ENCODE assay signal across 10 cellular contexts in genomic region chr5:446066-446725, GRCh38. TPM values are rescaled to one million over a fixed set of nuclear protein-coding genes. Genes with fewer than 3 reads are reported as not detected.
DNase-seq lines count a peak whose midpoint lies in the region; ATAC-seq and TF ChIP-seq lines count a peak whose summit lies in the region.
"Had no signal": no experiment of that assay in that cellular context is flagged by ENCODE, and none has a peak within 500 bp of the region (broad histone marks: within the 10 kb centered on the region; RNA-seq: fewer than 3 reads in every experiment).

No MANE protein-coding gene starts in this region.

- no peaks in the 10 kb centered on the region for H3K27me3 ChIP-seq in heart right ventricle
- H3K27me3 ChIP-seq in Loucy (ENCODE audit: insufficient read depth, low read length, poor library complexity, severe bottlenecking), result no peaks in the 10 kb centered on the region
- no peaks in the 10 kb centered on the region for H3K27me3 ChIP-seq in transverse colon

- H3K4me3 ChIP-seq in heart right ventricle (no peak overlapping the region), Loucy (ENCODE audit: low read length, poor library complexity, severe bottlenecking) (no peak overlapping the region), transverse colon (no peak overlapping the region)
- H3K4me3 ChIP-seq: skin epidermis had no signal

- WGBS in heart right ventricle, 2 donors, result 87% methylated on average over 15 of the region's 15 CpGs
- 88% methylated on average over 15 of the region's 15 CpGs; no CpG with 5 or more reads in 1 of the 2 donors for WGBS in transverse colon (ENCODE audit: low coverage in 1 of 2), 2 donors

- H3K79me2 ChIP-seq in Loucy (ENCODE audit: insufficient read depth, low read length), result peaks cover 59% of the 10 kb centered on the region

- no peaks in the 10 kb centered on the region for H3K9me2 ChIP-seq in Loucy (replicated peaks; ENCODE audit: low read depth, low read length)

- H3K4me1 ChIP-seq in heart right ventricle, result peaks cover 3 to 48% (median 21%) of the 10 kb centered on the region in 9 donors
- peaks cover 31% of the 10 kb centered on the region for H3K4me1 ChIP-seq in Loucy (ENCODE audit: insufficient read depth, low read length, poor library complexity, severe bottlenecking)
- peaks cover 8 to 32% (median 17%) of the 10 kb centered on the region in 4 donors for H3K4me1 ChIP-seq in transverse colon

- H4K20me1 ChIP-seq in Loucy (ENCODE audit: insufficient read depth, low read length, poor library complexity, severe bottlenecking), result peaks cover 17% of the 10 kb centered on the region

- H3K4me2 ChIP-seq in Loucy (ENCODE audit: low read depth, low read length, poor library complexity, severe bottlenecking), result peak overlapping the region; percentile 23

- TF ChIP-seq POLR2A in transverse colon (IDR thresholded peaks at IDR 0.05), result no peak

- peaks cover 0 to 7% (median under 1%) of the 10 kb centered on the region in 11 donors for H3K9me3 ChIP-seq in heart right ventricle
- H3K9me3 ChIP-seq in Loucy (ENCODE audit: insufficient read depth, low read depth, low read length), result peaks cover 4% of the 10 kb centered on the region; the same call in 1 of the 2 replicates
- H3K9me3 ChIP-seq in transverse colon, result peaks cover 0 to under 1% of the 10 kb centered on the region in 2 donors

- H2AFZ ChIP-seq in Loucy (ENCODE audit: low read length), result no peak overlapping the region

- TF ChIP-seq CTCF in heart right ventricle (IDR thresholded peaks at IDR 0.05) (no peak), Loucy (conservative IDR thresholded peaks at IDR 0.05; ENCODE audit: low read length) (no peak), transverse colon (IDR thresholded peaks at IDR 0.05) (no peak)

- DNase-seq in Right ventricle myocardium superior (peak; percentile 26), heart right ventricle (no peak), mesenteric fat pad (ENCODE audit: low spot score) (peak; percentile 53), transverse colon (peak; percentile 7), SK-N-DZ (ENCODE audit: low spot score) (no peak), NCI-H1092 treated with DMSO at 0.1 percent for 48 hours (lab: John Stamatoyannopoulos, UW) (no peak)
- DNase-seq: occipital lobe had no signal

- intact Hi-C loops in Right ventricle myocardium superior (cut with DNase I), result no loop called here
- intact Hi-C loops in heart right ventricle (cut with DNase I), result loop anchor here in 2 of 10 donors (10.0 kb wide), 2 partner anchors 169 to 459 kb away; partner anchors contain the start of gene CEP72 (in 1 of the 2)
- intact Hi-C loops in transverse colon (cut with DNase I; ENCODE audit: low total_unique reads), result no loop called here

- peaks cover 0 to 56% (median 37%) of the 10 kb centered on the region in 9 donors for H3K36me3 ChIP-seq in heart right ventricle
- H3K36me3 ChIP-seq in Loucy (ENCODE audit: insufficient read depth, low read length), result peaks cover 39% of the 10 kb centered on the region; the same call in 1 of the 2 replicates
- H3K36me3 ChIP-seq in transverse colon, result peaks cover under 1 to 41% (median 10%) of the 10 kb centered on the region in 4 donors

- no peak for TF ChIP-seq EP300 in transverse colon (IDR thresholded peaks at IDR 0.05; ENCODE audit: low read depth)

- in situ Hi-C loops in transverse colon (cut with MboI; ENCODE audit: low pct_ligation_motif_present in 1 of 4, low pct_unique_long_range_greater_than_20kb in 1 of 4, low sequenced_read_pairs in 3 of 4), result no loop called here

- H3K27ac ChIP-seq in heart right ventricle, result no peak overlapping the region
- H3K27ac ChIP-seq in transverse colon, result no peak overlapping the region

- peak overlapping the region; percentile 33 for H3K9ac ChIP-seq in Loucy (ENCODE audit: low read depth, low read length, poor library complexity, severe bottlenecking)

- no peak for ATAC-seq in Right ventricle myocardium superior (ENCODE audit: poor library complexity)
- ATAC-seq in heart right ventricle, result no peak
- no peak for ATAC-seq in GM18502 (IDR thresholded peaks at IDR 0.05; ENCODE audit: poor library complexity, unreplicated experiment)

- no peaks in the 10 kb centered on the region for H3F3A ChIP-seq in Loucy (ENCODE audit: low read depth)

RNA-seq across cellular contexts. Expression of gene EXOC3, which starts 3.2 kb away (rescaled TPM):
- total RNA-seq in Right ventricle myocardium superior (46.4 TPM), heart right ventricle (10 to 100 TPM; 35.9 to 44.7 (median 41.0) TPM), mesenteric fat pad (58.5 TPM), transverse colon (100 to 1,000 TPM in 1 of 4 donors, 10 to 100 TPM in 3; 69.9 to 240 (median 76.1) TPM)
- polyA plus RNA-seq in heart right ventricle, result 10 to 100 TPM; 29.0 to 29.1 TPM
- 17.0 and 18.3 TPM in 2 replicates for polyA plus RNA-seq in SK-N-DZ (2014; cell fraction: cytosol; rRNA removed)
- 31.7 and 46.3 TPM in 2 replicates for polyA plus RNA-seq in SK-N-DZ (2014; cell fraction: nucleus; rRNA removed)

Comparison
In these comparisons a context has a peak if more than half of its experiments do, and no peak if none do; other contexts are left out.
1. DNase-seq: peak in Right ventricle myocardium superior (single experiment), mesenteric fat pad (single experiment) and transverse colon (single experiment); none in heart right ventricle (0 of 2), SK-N-DZ (single experiment) and NCI-H1092 treated with DMSO at 0.1 percent for 48 hours (single experiment).